Comparison of ENCODE assay signal across 11 cellular contexts in genomic region chr2:144460981-144461766, GRCh38. TPM values are rescaled to one million over a fixed set of nuclear protein-coding genes. Genes with fewer than 3 reads are reported as not detected.
DNase-seq lines count a peak whose midpoint lies in the region; ATAC-seq, FAIRE-seq and TF ChIP-seq lines count a peak whose summit lies in the region.
"Had no signal": no experiment of that assay in that cellular context is flagged by ENCODE, and none has a peak within 500 bp of the region (broad histone marks: within the 10 kb centered on the region; RNA-seq: fewer than 3 reads in every experiment).

No MANE protein-coding gene starts in this region.

- FAIRE-seq in K562 (lab: Jason Lieb, UNC): peak; percentile 32
- FAIRE-seq: TTC549 had no signal

- WGBS in K562 (ENCODE audit: insufficient coverage, low coverage, missing lambda C conversion rate): 63% methylated on average over 14 of the region's 14 CpGs
- 66% methylated on average over 14 of the region's 14 CpGs for WGBS in prostate gland

- ATAC-seq in K562: peak; percentile 72
- ATAC-seq in HG03565 (IDR thresholded peaks at IDR 0.05; ENCODE audit: unreplicated experiment): no peak

- H3K4me3 ChIP-seq in K562 (no peak overlapping the region), skeletal muscle satellite cell (ENCODE audit: low read length) (no peak overlapping the region), prostate gland (no peak overlapping the region)

- peaks cover 100% of the 10 kb centered on the region for H3K79me2 ChIP-seq in K562 (ENCODE audit: control insufficient read depth, insufficient read depth, low read length)

- H2AFZ ChIP-seq in K562 (ENCODE audit: low read depth, low read length): no peak overlapping the region

- CTCF ChIA-PET in K562 (lab: Yijun Ruan, JAX; ENCODE audit: low intra/inter-chr PET ratio): no interaction called here

- H3K4me1 ChIP-seq in K562 (replicated peaks in 1 of 2; ENCODE audit: control insufficient read depth in 2 of 2, insufficient read depth in 2 of 2, low read length in 2 of 2): peaks cover 5 to 61% of the 10 kb centered on the region in 2 experiments; a peak in 4 of 5 replicates
- H3K4me1 ChIP-seq in skeletal muscle satellite cell (ENCODE audit: control insufficient read depth, insufficient read depth, low read length): peaks cover 48% of the 10 kb centered on the region
- H3K4me1 ChIP-seq in prostate gland (replicated peaks): no peaks in the 10 kb centered on the region

- TF ChIP-seq EP300 in K562 (IDR thresholded peaks at IDR 0.05; ENCODE audit: low read length): no peak

- peaks cover 88% of the 10 kb centered on the region for H3K36me3 ChIP-seq in K562 (ENCODE audit: control insufficient read depth, insufficient read depth, low read length)
- H3K36me3 ChIP-seq in skeletal muscle satellite cell (ENCODE audit: insufficient read depth, low read length): peaks cover 9% of the 10 kb centered on the region
- H3K36me3 ChIP-seq in prostate gland: no peaks in the 10 kb centered on the region

- POLR2A ChIA-PET in K562 (lab: Yijun Ruan, JAX): interaction anchor here (0.6 to 0.7 kb wide), 3 partner anchors 8 to 868 kb away, joined by 3 read pairs; no protein-coding TSS in a partner anchor

- intact Hi-C loops in K562 (cut with micrococcal nuclease) (no loop called here), prostate gland (cut with DNase I) (no loop called here)

- no TSS peak for BruUV-seq in K562 (replicated peaks; lab: Mats Ljungman, UMichigan)

- TF ChIP-seq POLR2A in K562 (conservative IDR thresholded peaks at IDR 0.05): no peak
- no peak for TF ChIP-seq POLR2A in prostate gland (IDR thresholded peaks at IDR 0.05)

- TF ChIP-seq CTCF in K562 (IDR thresholded peaks at IDR 0.05 in 2 of 3, conservative IDR thresholded peaks at IDR 0.05 in 1 of 3; ENCODE audit: insufficient read depth in 2 of 3, low read depth in 1 of 3, low read length in 3 of 3): no peak
- no peak for TF ChIP-seq CTCF in prostate gland (IDR thresholded peaks at IDR 0.05)

- H3K4me1 Mint-ChIP-seq in immature natural killer cell: peaks cover 71 to 88% of the 10 kb centered on the region in 2 donors

- H3K9me1 ChIP-seq in K562 (ENCODE audit: control insufficient read depth, insufficient read depth, low read length): no peaks in the 10 kb centered on the region

- peak overlapping the region; percentile 25 for H3K4me2 ChIP-seq in K562 (ENCODE audit: insufficient read depth, low read length)
- peak overlapping the region; percentile 50 for H3K4me2 ChIP-seq in skeletal muscle satellite cell (ENCODE audit: low read length)

- peak overlapping the region; percentile 18 to 81 (median 26) for H3K4me3 Mint-ChIP-seq in immature natural killer cell

- H3K27ac Mint-ChIP-seq in immature natural killer cell: peak overlapping the region in 4 of 6 donors; percentile 93 to 99 (median 98)

- peaks cover 7 to 15% (median 8%) of the 10 kb centered on the region in 3 donors for H3K36me3 Mint-ChIP-seq in immature natural killer cell

- no peaks in the 10 kb centered on the region for H3K27me3 ChIP-seq in K562 (ENCODE audit: control insufficient read depth in 2 of 2, insufficient read depth in 2 of 2, low read length in 2 of 2)
- no peaks in the 10 kb centered on the region for H3K27me3 ChIP-seq in skeletal muscle satellite cell (ENCODE audit: control insufficient read depth, insufficient read depth, low read length)
- H3K27me3 ChIP-seq in prostate gland (replicated peaks; ENCODE audit: insufficient read depth): no peaks in the 10 kb centered on the region

- peak in 1 of 2 experiments; percentile 31; a peak in 1 of 4 replicates for TF ChIP-seq RAD21 in K562 (CRISPR knock-in tag; conservative IDR thresholded peaks at IDR 0.05 in 1 of 2, IDR thresholded peaks at IDR 0.05 in 1 of 2)

- peak overlapping the region; percentile 36 for H3K27ac ChIP-seq in K562 (ENCODE audit: extremely low read depth, low read depth, low read length)
- H3K27ac ChIP-seq in prostate gland: no peak overlapping the region

- H3K9ac ChIP-seq in K562 (ENCODE audit: insufficient read depth in 1 of 2, low read depth in 2 of 2, low read length in 2 of 2): no peak overlapping the region
- peak overlapping the region; percentile 43 for H3K9ac ChIP-seq in skeletal muscle satellite cell (ENCODE audit: low read depth, low read length)

- peaks cover 22% of the 10 kb centered on the region; the same call in 1 of the 2 replicates for H4K20me1 ChIP-seq in K562 (replicated peaks; ENCODE audit: control insufficient read depth, insufficient read depth, low read length)

- H3K27me3 Mint-ChIP-seq in immature natural killer cell (ENCODE audit: low read depth in 3 of 3): peaks cover 8 to 19% (median 14%) of the 10 kb centered on the region in 3 donors

- DNase-seq in HCEC 1CT: peak; percentile 56
- peak in 2 of 4 experiments; percentile 42 to 48 for DNase-seq in K562 (ENCODE audit: extremely low read depth in 1 of 4, low spot score in 3 of 4)
- no peak for DNase-seq in immature natural killer cell
- DNase-seq in DMS153 treated with DMSO at 0.1 percent for 48 hours (lab: John Stamatoyannopoulos, UW; ENCODE audit: unreplicated experiment): no peak
- no peak for DNase-seq in iPS-NIHi11 (ENCODE audit: low spot score)
- no peak for DNase-seq in prostate gland (ENCODE audit: low spot score)
- DNase-seq: cerebellar nuclear complex, NCI-H446 had no signal

- in situ Hi-C loops in K562 (cut with MboI): no loop called here

- H3K9me3 ChIP-seq in K562 (replicated peaks; ENCODE audit: control insufficient read depth, insufficient read depth, low read depth, low read length) (no peaks in the 10 kb centered on the region), skeletal muscle satellite cell (replicated peaks; ENCODE audit: low read length) (no peaks in the 10 kb centered on the region), prostate gland (no peaks in the 10 kb centered on the region)

- H3K9me3 Mint-ChIP-seq in immature natural killer cell: no peaks in the 10 kb centered on the region

TF ChIP-seq in K562, 482 proteins besides CTCF, POLR2A, EP300 and RAD21 (continues in another document):
- TF ChIP-seq PTBP1 (IDR thresholded peaks at IDR 0.05; ENCODE audit: low read depth, low read length) (no peak), MEIS2 (IDR thresholded peaks at IDR 0.05; ENCODE audit: partially characterized antibody) (no peak), SMAD4 (CRISPR knock-in tag; conservative IDR thresholded peaks at IDR 0.05) (no peak), ZNF12 (CRISPR knock-in tag; IDR thresholded peaks at IDR 0.05) (no peak), XRCC3 (IDR thresholded peaks at IDR 0.05) (no peak), IRF1 (CRISPR knock-in tag; IDR thresholded peaks at IDR 0.05; ENCODE audit: borderline replicate concordance) (no peak), SUPT5H (IDR thresholded peaks at IDR 0.05) (no peak), FOXA3 (CRISPR knock-in tag; conservative IDR thresholded peaks at IDR 0.05 in 1 of 2, IDR thresholded peaks at IDR 0.05 in 1 of 2) (no peak), ATF3 (IDR thresholded peaks at IDR 0.05) (peak; percentile 85), ATF3 (CRISPR knock-in tag; conservative IDR thresholded peaks at IDR 0.05) (no peak), USF1 (CRISPR knock-in tag; IDR thresholded peaks at IDR 0.05) (no peak), BRF1 (IDR thresholded peaks at IDR 0.05; ENCODE audit: borderline replicate concordance, extremely low read depth, insufficient read length) (no peak), THRAP3 (IDR thresholded peaks at IDR 0.05; ENCODE audit: borderline replicate concordance) (no peak), SMARCA5 (IDR thresholded peaks at IDR 0.05) (no peak)

RNA-seq across cellular contexts. Expression of gene ZEB2, which starts 58.7 kb away (rescaled TPM):
- total RNA-seq in K562 (2011; cell fraction: chromatin; rRNA removed; ENCODE audit: low replicate concordance): 342 and 614 TPM in 2 replicates
- total RNA-seq in K562 (2011; cell fraction: nucleolus; rRNA removed): 113 and 153 TPM in 2 replicates
- total RNA-seq in K562 (2011; cell fraction: nucleoplasm; rRNA removed): 327 and 692 TPM in 2 replicates
- 65.0 and 72.3 TPM in 2 replicates for total RNA-seq in K562 (2014; rRNA removed)
- total RNA-seq in K562 (2014; rRNA removed; fragmentation: Illumina TruSeq; extraction: Trizol): 87.9 and 96.2 TPM in 2 replicates
- total RNA-seq in K562 (2015; rRNA removed; fragmentation: Illumina TruSeq; extraction: Trizol): 82.2 and 85.8 TPM in 2 replicates
- 101 and 113 TPM in 2 replicates for total RNA-seq in K562 (2021)
- 66.9 and 73.3 TPM in 2 replicates for polyA plus RNA-seq in K562 (2011; rRNA removed)
- polyA plus RNA-seq in K562 (2011; cell fraction: cytosol; rRNA removed): 37.5 and 39.9 TPM in 2 replicates
- polyA plus RNA-seq in K562 (2011; cell fraction: nucleus; rRNA removed): 143 and 148 TPM in 2 replicates
- polyA plus RNA-seq in K562 (2012): 33.6 and 40.1 TPM in 2 replicates
- polyA plus RNA-seq in K562 (2014; fragmentation: Illumina TruSeq; extraction: Trizol): 52.2 and 57.2 TPM in 2 replicates
- polyA plus RNA-seq in K562 (2014; fragmentation: Nextera tagmentation; extraction: Ambion mirVana): 10 to 100 TPM; 15.1 to 30.1 TPM
- 46.5 and 50.2 TPM in 2 replicates for polyA plus RNA-seq in K562 (2014; rRNA removed)
- polyA minus RNA-seq in K562 (2011; rRNA and poly(A)+ RNA removed): 369 and 399 TPM in 2 replicates
- polyA minus RNA-seq in K562 (2011; cell fraction: cytosol; rRNA and poly(A)+ RNA removed): 41.4 and 51.2 TPM in 2 replicates
- polyA minus RNA-seq in K562 (2011; cell fraction: nucleus; rRNA and poly(A)+ RNA removed): 431 and 576 TPM in 2 replicates
- polyA plus RNA-seq in immature natural killer cell: 100 to 1,000 TPM in 1 of 3 donors, 10 to 100 TPM in 2; 56.5 to 115 (median 62.3) TPM
- total RNA-seq in skeletal muscle satellite cell (2012; rRNA removed): 57.8 and 63.1 TPM in 2 replicates
- total RNA-seq in prostate gland: 10 to 100 TPM; 13.1 to 80.4 TPM
